ENCODE assay signal across 1 cellular context in genomic region chr1:2687638-2688620, GRCh38. TPM values are rescaled to one million over a fixed set of nuclear protein-coding genes. Genes with fewer than 3 reads are reported as not detected.
"Had no signal": no experiment of that assay in that cellular context is flagged by ENCODE, and none has a peak within 500 bp of the region (broad histone marks: within the 10 kb centered on the region; RNA-seq: fewer than 3 reads in every experiment).

No MANE protein-coding gene starts in this region.

RNA-seq across cellular contexts. Expression of gene MMEL1, which starts 55.1 kb away (rescaled TPM):
- total RNA-seq: ascending aorta had no signal
